In genomic region chrX:40143001-40143400, GRCh38 we compare ENCODE assay signal across 15 cellular contexts. TPM values are rescaled to one million over a fixed set of nuclear protein-coding genes. Genes with fewer than 3 reads are reported as not detected.
DNase-seq lines count a peak whose midpoint lies in the region; ATAC-seq, FAIRE-seq and TF ChIP-seq lines count a peak whose summit lies in the region.
"Had no signal": no experiment of that assay in that cellular context is flagged by ENCODE, and none has a peak within 500 bp of the region (broad histone marks: within the 10 kb centered on the region; RNA-seq: fewer than 3 reads in every experiment).

No MANE protein-coding gene starts in this region.

- H3K4ac ChIP-seq in IMR-90 (ENCODE audit: low read depth, low read length) = no peak overlapping the region

- H4K20me1 ChIP-seq in IMR-90 (ENCODE audit: insufficient read depth, low read length) = no peaks in the 10 kb centered on the region
- H4K20me1 ChIP-seq in endothelial cell of umbilical vein (replicated peaks; ENCODE audit: control insufficient read depth, extremely low read depth, insufficient read depth, low read length) = no peaks in the 10 kb centered on the region
- peaks cover 7% of the 10 kb centered on the region for H4K20me1 ChIP-seq in osteoblast (ENCODE audit: insufficient read depth, low read length)

- no peaks in the 10 kb centered on the region for H3K36me3 ChIP-seq in H7 (replicated peaks; ENCODE audit: control insufficient read depth, insufficient read depth, low read length)
- H3K36me3 ChIP-seq in IMR-90 (ENCODE audit: control insufficient read depth, insufficient read depth, low read length) = no peaks in the 10 kb centered on the region
- H3K36me3 ChIP-seq in endothelial cell of umbilical vein (ENCODE audit: control insufficient read depth in 2 of 2, extremely low read depth in 1 of 2, insufficient read depth in 2 of 2, low read length in 2 of 2) = no peaks in the 10 kb centered on the region
- H3K36me3 ChIP-seq in osteoblast (ENCODE audit: insufficient read depth, low read length) = no peaks in the 10 kb centered on the region

- H3K9ac ChIP-seq in IMR-90 (ENCODE audit: low read depth, low read length) (no peak overlapping the region), endothelial cell of umbilical vein (replicated peaks; ENCODE audit: extremely low read depth, insufficient read depth, low read length) (no peak overlapping the region)
- H3K9ac ChIP-seq: KMS-11 had no signal

- H3K27ac Mint-ChIP-seq in T-cell = no peak overlapping the region

- DNase-seq in H7 (peak; percentile 33), IMR-90 (no peak), endothelial cell of umbilical vein (ENCODE audit: low read depth, low spot score) (no peak), osteoblast (ENCODE audit: insufficient read length, low spot score, missing footprints) (peak; percentile 67), T-cell (no peak), NCI-H446 (lab: John Stamatoyannopoulos, UW) (no peak), nucleus accumbens (lab: John Stamatoyannopoulos, UW) (no peak)
- DNase-seq: ACHN, DMS79 treated with DMSO at 0.1 percent for 48 hours, NCI-H1436 treated with DMSO at 0.1 percent for 48 hours, NCI-H2081, Right ventricle myocardium superior, SW 1271 had no signal

- no peaks in the 10 kb centered on the region for H3K79me1 ChIP-seq in IMR-90 (ENCODE audit: low read depth in 1 of 2, low read length in 2 of 2)

- peaks cover 7 to 13% (median 8%) of the 10 kb centered on the region in 3 donors for H3K4me1 Mint-ChIP-seq in T-cell

- H3K27me3 Mint-ChIP-seq in T-cell = peaks cover 0 to 4% of the 10 kb centered on the region in 2 donors

- POLR2A ChIA-PET in IMR-90 (lab: Charles Lee; ENCODE audit: unreplicated experiment) = no interaction called here
- POLR2A ChIA-PET in endothelial cell of umbilical vein (lab: Charles Lee) = no interaction called here
- POLR2A ChIA-PET in T-cell (lab: Charles Lee) = no interaction called here

- H3K23ac ChIP-seq in IMR-90 (ENCODE audit: low read depth, low read length) = no peak overlapping the region

- no peak overlapping the region for H2AFZ ChIP-seq in IMR-90 (replicated peaks; ENCODE audit: low read length, poor library complexity)
- no peak overlapping the region for H2AFZ ChIP-seq in endothelial cell of umbilical vein (ENCODE audit: low read depth, low read length)
- no peak overlapping the region for H2AFZ ChIP-seq in osteoblast (ENCODE audit: low read length)

- no peak overlapping the region for H4K8ac ChIP-seq in IMR-90 (ENCODE audit: low read depth in 2 of 2, low read length in 2 of 2)

- WGBS in IMR-90 (ENCODE audit: extremely low coverage in 2 of 2, insufficient read length in 1 of 2), 2 experiments = 56% methylated on average over 4 of the region's 10 CpGs; no CpG with 5 or more reads in 1 of the 2 experiments

- ATAC-seq in IMR-90 (ENCODE audit: low read depth) = no peak
- no peak for ATAC-seq in T-cell (replicated peaks in 1 of 4)

- TF ChIP-seq RAD21 in IMR-90 (IDR thresholded peaks at IDR 0.05; ENCODE audit: low read length) = no peak

- H3K18ac ChIP-seq in IMR-90 (ENCODE audit: low read depth, low read length) = no peak overlapping the region

- no peak overlapping the region for H2BK15ac ChIP-seq in IMR-90 (ENCODE audit: low read depth, low read length)

- TF ChIP-seq POLR2A in IMR-90 (IDR thresholded peaks at IDR 0.05; ENCODE audit: low read depth, low read length) (no peak), endothelial cell of umbilical vein (IDR thresholded peaks at IDR 0.05; ENCODE audit: low read depth, low read length) (no peak)

- H3K56ac ChIP-seq in IMR-90 (ENCODE audit: extremely low read depth, insufficient read depth, low read length) = no peak overlapping the region

- dilution Hi-C loops in IMR-90 (cut with HindIII; ENCODE audit: low sequenced_read_pairs, unreplicated experiment) = no loop called here
- dilution Hi-C loops in endothelial cell of umbilical vein (cut with MboI; ENCODE audit: extremely low pct_ligation_motif_present, low sequenced_read_pairs) = no loop called here

- CTCF ChIA-PET in IMR-90 (lab: Yijun Ruan, JAX) = interaction anchor here (0.5 kb wide), 1 partner anchor 626 kb away, joined by 6 read pairs; no protein-coding TSS in a partner anchor
- CTCF ChIA-PET in endothelial cell of umbilical vein (lab: Charles Lee) = no interaction called here
- CTCF ChIA-PET in T-cell (lab: Charles Lee) = no interaction called here

- no peaks in the 10 kb centered on the region for H3K36me3 Mint-ChIP-seq in T-cell

- no peaks in the 10 kb centered on the region for H3K9me3 Mint-ChIP-seq in T-cell

- no peak overlapping the region for H3K4me3 ChIP-seq in H7 (ENCODE audit: insufficient read depth, low read depth, low read length)
- no peak overlapping the region for H3K4me3 ChIP-seq in IMR-90 (ENCODE audit: insufficient read depth, low read depth, low read length)
- no peak overlapping the region for H3K4me3 ChIP-seq in endothelial cell of umbilical vein (replicated peaks in 1 of 3; ENCODE audit: insufficient read depth in 1 of 3, low read depth in 1 of 3, low read length in 3 of 3)
- H3K4me3 ChIP-seq in osteoblast (ENCODE audit: insufficient read depth, low read length) = no peak overlapping the region

- H3K4me3 Mint-ChIP-seq in T-cell = no peak overlapping the region
- H3K4me3 Mint-ChIP-seq: CD14-positive monocyte had no signal

- H4K91ac ChIP-seq in IMR-90 (ENCODE audit: insufficient read depth, low read depth, low read length) = no peak overlapping the region

- H2AK9ac ChIP-seq in IMR-90 (replicated peaks; ENCODE audit: low read depth, low read length, poor library complexity) = peak overlapping the region; percentile 30

- peak; percentile 24 for FAIRE-seq in endothelial cell of umbilical vein (lab: Jason Lieb, UNC)

- no peak for TF ChIP-seq CTCF in IMR-90 (conservative IDR thresholded peaks at IDR 0.05; ENCODE audit: low read depth, low read length)
- TF ChIP-seq CTCF in endothelial cell of umbilical vein (IDR thresholded peaks at IDR 0.05; ENCODE audit: extremely low read depth in 1 of 2, insufficient read depth in 1 of 2, low read depth in 1 of 2, low read length in 2 of 2) = no peak
- no peak for TF ChIP-seq CTCF in osteoblast (IDR thresholded peaks at IDR 0.05; ENCODE audit: extremely low read depth, low read depth, low read length)

- H3K9me1 ChIP-seq in IMR-90 (ENCODE audit: insufficient read depth, low read length) (no peaks in the 10 kb centered on the region), endothelial cell of umbilical vein (replicated peaks; ENCODE audit: control insufficient read depth, extremely low read depth, insufficient read depth, low read length) (no peaks in the 10 kb centered on the region)

- H3K4me2 ChIP-seq in IMR-90 (ENCODE audit: low read depth, low read length) (no peak overlapping the region), endothelial cell of umbilical vein (ENCODE audit: insufficient read depth, low read length) (no peak overlapping the region), osteoblast (ENCODE audit: insufficient read depth, low read length) (no peak overlapping the region)
- H3K4me2 ChIP-seq: KMS-11 had no signal

- H3K14ac ChIP-seq in IMR-90 (replicated peaks; ENCODE audit: low read depth, low read length) = no peak overlapping the region

- in situ Hi-C loops in IMR-90 (cut with MboI; ENCODE audit: low sequenced_read_pairs) = no loop called here

- BruUV-seq in IMR-90 (replicated peaks; lab: Mats Ljungman, UMichigan) (no TSS peak), endothelial cell of umbilical vein (replicated peaks; lab: Mats Ljungman, UMichigan) (no TSS peak)

- no peak overlapping the region for H4K5ac ChIP-seq in IMR-90 (ENCODE audit: low read depth, low read length)

- H3K79me2 ChIP-seq in endothelial cell of umbilical vein (ENCODE audit: control insufficient read depth, insufficient read depth, low read length) = no peaks in the 10 kb centered on the region
- no peaks in the 10 kb centered on the region for H3K79me2 ChIP-seq in osteoblast (ENCODE audit: insufficient read depth, low read length)

- H3K27ac ChIP-seq in IMR-90 (ENCODE audit: insufficient read depth, low read length) (no peak overlapping the region), endothelial cell of umbilical vein (ENCODE audit: insufficient read depth, low read depth, low read length) (no peak overlapping the region), osteoblast (ENCODE audit: low read depth, low read length) (no peak overlapping the region)
- H3K27ac ChIP-seq: KMS-11 had no signal

- H3K4me1 ChIP-seq in IMR-90 (ENCODE audit: control insufficient read depth, insufficient read depth, low read length) (peaks cover 3% of the 10 kb centered on the region; the same call in 1 of the 2 replicates), endothelial cell of umbilical vein (ENCODE audit: control insufficient read depth, extremely low read depth, insufficient read depth, low read length) (peaks cover 10% of the 10 kb centered on the region), osteoblast (ENCODE audit: insufficient read depth, low read length) (peaks cover 12% of the 10 kb centered on the region)

- no peak overlapping the region for H2BK5ac ChIP-seq in IMR-90 (ENCODE audit: low read depth, low read length, poor library complexity, severe bottlenecking)

- H3K9me3 ChIP-seq in IMR-90 (ENCODE audit: control insufficient read depth, insufficient read depth, low read length) (no peaks in the 10 kb centered on the region; the same call in 1 of the 2 replicates), endothelial cell of umbilical vein (replicated peaks; ENCODE audit: control insufficient read depth, insufficient read depth, low read length) (no peaks in the 10 kb centered on the region), osteoblast (ENCODE audit: low read depth, low read length) (no peaks in the 10 kb centered on the region)

- H3K27me3 ChIP-seq in H7 (ENCODE audit: control insufficient read depth, insufficient read depth, low read length) = peaks cover 44% of the 10 kb centered on the region
- peaks cover 17% of the 10 kb centered on the region for H3K27me3 ChIP-seq in IMR-90 (ENCODE audit: control insufficient read depth, insufficient read depth, low read length)
- no peaks in the 10 kb centered on the region for H3K27me3 ChIP-seq in endothelial cell of umbilical vein (ENCODE audit: control insufficient read depth in 2 of 2, insufficient read depth in 2 of 2, low read length in 2 of 2)
- peaks cover 36% of the 10 kb centered on the region for H3K27me3 ChIP-seq in osteoblast (ENCODE audit: insufficient read depth, low read length)

- intact Hi-C loops in IMR-90 (cut with micrococcal nuclease) (loop anchor here (5.0 kb wide), 1 partner anchor 36 kb away; no protein-coding TSS in a partner anchor), endothelial cell of umbilical vein (cut with micrococcal nuclease) (no loop called here)

- no peak overlapping the region for H2BK20ac ChIP-seq in IMR-90 (ENCODE audit: low read depth, low read length)

- no peak overlapping the region for H2AK5ac ChIP-seq in IMR-90 (ENCODE audit: low read depth, low read length)

- no peak overlapping the region for H2BK120ac ChIP-seq in IMR-90 (ENCODE audit: low read depth, low read length)

RNA-seq across cellular contexts. Expression of gene BCOR, which starts 45.2 kb away (rescaled TPM):
- 32.5 and 51.0 TPM in 2 replicates for total RNA-seq in H7 (2014; rRNA removed; shearing (Covaris generic))
- total RNA-seq in IMR-90 (2012; rRNA removed) (7.5 and 8.9 TPM in 2 replicates), endothelial cell of umbilical vein (23.9 and 24.2 TPM in 2 replicates), osteoblast (14.7 and 14.8 TPM in 2 replicates), T-cell (10 to 100 TPM; 24.4 to 49.2 (median 42.2) TPM)
- polyA plus RNA-seq in IMR-90 (2012; rRNA removed) (7.9 and 9.0 TPM in 2 replicates), endothelial cell of umbilical vein (10.1 and 11.9 TPM in 2 replicates)
- 5.3 and 6.2 TPM in 2 replicates for polyA plus RNA-seq in IMR-90 (2012; cell fraction: cytosol; rRNA removed)
- polyA plus RNA-seq in IMR-90 (2012; cell fraction: nucleus; rRNA removed; ENCODE audit: low replicate concordance) = 7.8 and 17.4 TPM in 2 replicates
- polyA plus RNA-seq in endothelial cell of umbilical vein (2011; cell fraction: cytosol; rRNA removed) = 11.0 and 11.3 TPM in 2 replicates
- 15.7 and 18.2 TPM in 2 replicates for polyA plus RNA-seq in endothelial cell of umbilical vein (2011; cell fraction: nucleus; rRNA removed)
- polyA plus RNA-seq in endothelial cell of umbilical vein (2012) = 19.4 and 20.9 TPM in 2 replicates
- polyA minus RNA-seq in endothelial cell of umbilical vein = 17.8 and 20.6 TPM in 2 replicates
- 25.7 TPM for polyA minus RNA-seq in endothelial cell of umbilical vein (2011; cell fraction: cytosol; rRNA and poly(A)+ RNA removed)
- polyA minus RNA-seq in endothelial cell of umbilical vein (2011; cell fraction: nucleus; rRNA and poly(A)+ RNA removed) = 12.8 and 13.3 TPM in 2 replicates

Comparison
In these comparisons a context has a peak if more than half of its experiments do, and no peak if none do; other contexts are left out.
1. DNase-seq: peak in H7 (single experiment) and osteoblast (single experiment); none in IMR-90 (single experiment), endothelial cell of umbilical vein (single experiment), T-cell (0 of 34), NCI-H446 (0 of 2) and nucleus accumbens (0 of 56).